ENCODE assay signal across 28 cellular contexts in genomic region chr12:16474801-16475200, GRCh38.
"Had no signal": no experiment of that assay in that cellular context is flagged by ENCODE, and none has a peak within 500 bp of the region (broad histone marks: within the 10 kb centered on the region; RNA-seq: fewer than 3 reads in every experiment).

No MANE protein-coding gene starts in this region.

- H3K36me3 Mint-ChIP-seq: activated CD8-positive, alpha-beta memory T cell treated with anti-CD3 and anti-CD28 coated beads, Interleukin-2, amount 10 ng/mL, durations not matched to agents 7 days and 5 days; activated naive CD4-positive, alpha-beta T cell treated with anti-CD3 and anti-CD28 coated beads, Interleukin-2, amount 50 U/mL, for 72 hours; T-cell had no signal

- H3K4me3 Mint-ChIP-seq: activated B cell treated with CpG ODN at 0.5 μM for 24 hours; activated CD4-positive, alpha-beta T cell treated with anti-CD3 and anti-CD28 coated beads, Interleukin-2, amount 10 ng/mL, durations not matched to agents 24 days and 14 days; activated CD8-positive, alpha-beta memory T cell treated with anti-CD3 and anti-CD28 coated beads, Interleukin-2, amount 10 ng/mL, durations not matched to agents 7 days and 5 days; activated naive CD8-positive, alpha-beta T cell treated with anti-CD3 and anti-CD28 coated beads, Interleukin-2, amount 50 U/mL, for 24 hours; activated T-cell treated with anti-CD3 and anti-CD28 coated beads, Interleukin-2, amount 50 U/mL, for 24 hours; activated T-helper 1 cell treated with anti-CD3 and anti-CD28 coated beads, Interleukin-12 subunit alpha, Interleukin-12 subunit beta, Interleukin-2, Interleukin-4 antibody, amounts not matched to agents 30 ng/mL and 10 ng/mL and 1 ng/mL, durations not matched to agents 14 hours and 24 hours and 36 hours; T-cell had no signal

- H3K27ac ChIP-seq: ascending aorta, body of pancreas, coronary artery, KMS-11, SK-N-MC had no signal

- ATAC-seq: activated CD8-positive, alpha-beta memory T cell treated with anti-CD3 and anti-CD28 coated beads, Interleukin-2, amount 10 ng/mL, durations not matched to agents 7 days and 5 days; activated naive CD4-positive, alpha-beta T cell treated with anti-CD3 and anti-CD28 coated beads, Interleukin-2, amount 50 U/mL, for 72 hours; activated naive CD8-positive, alpha-beta T cell treated with anti-CD3 and anti-CD28 coated beads, Interleukin-2, amount 50 U/mL, for 24 hours; body of pancreas; T-cell had no signal

- H3K27ac Mint-ChIP-seq: activated B cell treated with CpG ODN at 0.5 μM for 24 hours; activated CD4-positive, alpha-beta T cell treated with anti-CD3 and anti-CD28 coated beads, Interleukin-2, amount 10 ng/mL, durations not matched to agents 24 days and 14 days; activated CD8-positive, alpha-beta memory T cell treated with anti-CD3 and anti-CD28 coated beads, Interleukin-2, amount 10 ng/mL, durations not matched to agents 7 days and 5 days; activated naive CD4-positive, alpha-beta T cell treated with anti-CD3 and anti-CD28 coated beads, Interleukin-2, amount 50 U/mL, for 72 hours; activated naive CD8-positive, alpha-beta T cell treated with anti-CD3 and anti-CD28 coated beads, Interleukin-2, amount 50 U/mL, for 24 hours; activated T-cell treated with anti-CD3 and anti-CD28 coated beads, Interleukin-2, amount 50 U/mL, for 24 hours; activated T-helper 1 cell treated with anti-CD3 and anti-CD28 coated beads, Interleukin-12 subunit alpha, Interleukin-12 subunit beta, Interleukin-2, Interleukin-4 antibody, amounts not matched to agents 30 ng/mL and 10 ng/mL and 1 ng/mL, durations not matched to agents 14 hours and 24 hours and 36 hours; T-cell had no signal

- H3K9ac ChIP-seq: KMS-11 had no signal

- H3K4me1 Mint-ChIP-seq: activated B cell treated with CpG ODN at 0.5 μM for 24 hours; activated CD4-positive, alpha-beta T cell treated with anti-CD3 and anti-CD28 coated beads, Interleukin-2, amount 10 ng/mL, durations not matched to agents 24 days and 14 days; activated CD8-positive, alpha-beta memory T cell treated with anti-CD3 and anti-CD28 coated beads, Interleukin-2, amount 10 ng/mL, durations not matched to agents 7 days and 5 days; activated naive CD8-positive, alpha-beta T cell treated with anti-CD3 and anti-CD28 coated beads, Interleukin-2, amount 50 U/mL, for 24 hours; T-cell had no signal

- H3K9me3 ChIP-seq: ascending aorta, body of pancreas, MG63 had no signal

- H3K4me3 ChIP-seq: ascending aorta, body of pancreas, coronary artery, MG63, SK-N-MC had no signal

- H3K9me3 Mint-ChIP-seq: activated B cell treated with CpG ODN at 0.5 μM for 24 hours; activated CD4-positive, alpha-beta T cell treated with anti-CD3 and anti-CD28 coated beads, Interleukin-2, amount 10 ng/mL, durations not matched to agents 24 days and 14 days; activated naive CD4-positive, alpha-beta T cell treated with anti-CD3 and anti-CD28 coated beads, Interleukin-2, amount 50 U/mL, for 72 hours; activated T-helper 1 cell treated with anti-CD3 and anti-CD28 coated beads, Interleukin-12 subunit alpha, Interleukin-12 subunit beta, Interleukin-2, Interleukin-4 antibody, amounts not matched to agents 30 ng/mL and 10 ng/mL and 1 ng/mL, durations not matched to agents 14 hours and 24 hours and 36 hours had no signal

- H3K4me1 ChIP-seq: ascending aorta, body of pancreas had no signal

- H3K27me3 ChIP-seq: ascending aorta, body of pancreas, MG63 had no signal

- H3K27me3 Mint-ChIP-seq: activated B cell treated with CpG ODN at 0.5 μM for 24 hours; activated CD4-positive, alpha-beta T cell treated with anti-CD3 and anti-CD28 coated beads, Interleukin-2, amount 10 ng/mL, durations not matched to agents 24 days and 14 days; activated CD8-positive, alpha-beta memory T cell treated with anti-CD3 and anti-CD28 coated beads, Interleukin-2, amount 10 ng/mL, durations not matched to agents 7 days and 5 days; activated naive CD8-positive, alpha-beta T cell treated with anti-CD3 and anti-CD28 coated beads, Interleukin-2, amount 50 U/mL, for 24 hours; activated T-cell treated with anti-CD3 and anti-CD28 coated beads, Interleukin-2, amount 50 U/mL, for 24 hours; T-cell had no signal

- DNase-seq: activated B cell treated with CpG ODN at 0.5 μM for 24 hours; activated CD4-positive, alpha-beta T cell treated with anti-CD3 and anti-CD28 coated beads for 1 hour; activated CD4-positive, alpha-beta T cell treated with anti-CD3 and anti-CD28 coated beads, Interleukin-2, amount 10 ng/mL, durations not matched to agents 24 days and 14 days; activated CD4-positive, alpha-beta T cell treated with anti-CD3 and anti-CD28 coated beads, Interleukin-2, amount 50 U/mL, for 48 hours; activated CD8-positive, alpha-beta memory T cell treated with anti-CD3 and anti-CD28 coated beads, Interleukin-2, amount 10 ng/mL, durations not matched to agents 7 days and 5 days; activated effector memory CD4-positive, alpha-beta T cell treated with Interleukin-2 at 50 U/mL for 16 hours; activated naive CD4-positive, alpha-beta T cell treated with Interleukin-2 at 50 U/mL for 16 hours; activated naive CD8-positive, alpha-beta T cell treated with anti-CD3 and anti-CD28 coated beads, Interleukin-2, amount 50 U/mL, for 24 hours; activated T-cell treated with anti-CD3 and anti-CD28 coated beads, Interleukin-2, amount 50 U/mL, for 24 hours; amniotic stem cell; body of pancreas; central memory CD4-positive, alpha-beta T cell; MG63; MV-4-11; NCI-H1092 treated with DMSO at 0.1 percent for 48 hours; NCI-H1436 treated with DMSO at 0.1 percent for 48 hours; NCI-H187; NCI-H510A; SIG-M5; T-cell; T-helper 2 cell; T1000 had no signal

- H3K36me3 ChIP-seq: ascending aorta, MG63 had no signal

- H3K4me2 ChIP-seq: KMS-11 had no signal
